Comparison of ENCODE assay signal across 9 cellular contexts in the genomic region with DNA sequence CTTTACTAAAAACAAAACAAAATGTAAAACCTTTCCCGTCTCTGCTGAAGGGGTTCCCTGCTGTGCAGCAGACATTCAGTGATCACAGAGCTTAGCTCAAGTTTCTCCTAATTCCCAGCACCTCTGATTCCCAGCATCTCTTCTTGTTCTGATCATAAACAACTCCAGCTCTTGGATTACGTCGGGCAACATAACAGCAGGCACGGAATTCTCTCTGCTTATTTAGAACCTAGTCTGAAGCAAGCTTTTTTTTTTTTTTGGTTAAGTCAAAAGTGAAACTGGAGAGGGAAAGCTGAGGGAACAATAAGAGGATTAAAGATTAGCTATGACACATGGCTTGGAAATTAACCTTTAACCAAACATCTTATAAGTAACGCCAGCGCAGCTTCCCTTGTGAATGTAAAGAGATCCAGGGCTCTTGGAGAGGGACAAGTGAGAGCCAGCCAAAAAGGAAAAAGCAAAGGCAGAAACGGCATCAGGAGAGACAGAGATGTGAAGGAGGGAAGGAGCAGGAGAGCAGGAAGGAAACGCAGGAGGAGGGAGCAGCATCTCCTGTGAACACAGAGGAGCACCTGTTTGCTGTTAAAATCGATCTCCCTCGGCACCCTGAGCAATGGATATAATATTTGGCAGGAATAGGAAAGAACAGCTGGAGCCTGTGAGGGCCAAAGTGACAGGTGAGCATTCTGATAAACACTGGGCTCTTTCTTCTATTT. TPM values are rescaled to one million over a fixed set of nuclear protein-coding genes. Genes with fewer than 3 reads are reported as not detected.
DNase-seq lines count a peak whose midpoint lies in the region; ATAC-seq and TF ChIP-seq lines count a peak whose summit lies in the region.
"Had no signal": no experiment of that assay in that cellular context is flagged by ENCODE, and none has a peak within 500 bp of the region (broad histone marks: within the 10 kb centered on the region; RNA-seq: fewer than 3 reads in every experiment).

A gene with protein sequence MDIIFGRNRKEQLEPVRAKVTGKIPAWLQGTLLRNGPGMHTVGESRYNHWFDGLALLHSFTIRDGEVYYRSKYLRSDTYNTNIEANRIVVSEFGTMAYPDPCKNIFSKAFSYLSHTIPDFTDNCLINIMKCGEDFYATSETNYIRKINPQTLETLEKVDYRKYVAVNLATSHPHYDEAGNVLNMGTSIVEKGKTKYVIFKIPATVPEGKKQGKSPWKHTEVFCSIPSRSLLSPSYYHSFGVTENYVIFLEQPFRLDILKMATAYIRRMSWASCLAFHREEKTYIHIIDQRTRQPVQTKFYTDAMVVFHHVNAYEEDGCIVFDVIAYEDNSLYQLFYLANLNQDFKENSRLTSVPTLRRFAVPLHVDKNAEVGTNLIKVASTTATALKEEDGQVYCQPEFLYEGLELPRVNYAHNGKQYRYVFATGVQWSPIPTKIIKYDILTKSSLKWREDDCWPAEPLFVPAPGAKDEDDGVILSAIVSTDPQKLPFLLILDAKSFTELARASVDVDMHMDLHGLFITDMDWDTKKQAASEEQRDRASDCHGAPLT (plus strand): TSS at position 394 of the 716 bp plus-strand sequence. CDS start 220 bp downstream, at position 614.

- no peak for TF ChIP-seq POLR2A in vagina (IDR thresholded peaks at IDR 0.05)

- intact Hi-C loops in lower lobe of right lung (cut with DNase I) (no loop called here), vagina (cut with DNase I) (no loop called here)

- H3K36me3 Mint-ChIP-seq in central memory CD8-positive, alpha-beta T cell (ENCODE audit: insufficient read depth) = peaks cover 2% of the 10 kb centered on the region

- ATAC-seq in GM18870 (IDR thresholded peaks at IDR 0.05; ENCODE audit: unreplicated experiment) (peak; percentile 53), lower lobe of right lung (peak; percentile 46 to 85)
- ATAC-seq in central memory CD8-positive, alpha-beta T cell (replicated peaks; ENCODE audit: extremely low read depth, poor library complexity, severe bottlenecking) = no peak

- peaks cover 9% of the 10 kb centered on the region for H3K27me3 Mint-ChIP-seq in central memory CD8-positive, alpha-beta T cell

- peak within 1 kb of the TSS; percentile 12 for H3K27ac Mint-ChIP-seq in central memory CD8-positive, alpha-beta T cell (ENCODE audit: low read depth)
- H3K27ac Mint-ChIP-seq: activated B cell treated with CpG ODN at 0.5 μM for 24 hours had no signal

- peak within 1 kb of the TSS; percentile 18 for H3K4me3 Mint-ChIP-seq in central memory CD8-positive, alpha-beta T cell
- H3K4me3 Mint-ChIP-seq: activated B cell treated with CpG ODN at 0.5 μM for 24 hours had no signal

- peak; percentile 8 for DNase-seq in NCI-H1105 (lab: John Stamatoyannopoulos, UW)
- DNase-seq in central memory CD8-positive, alpha-beta T cell (ENCODE audit: low spot score in 2 of 2) = no peak
- DNase-seq in lower lobe of right lung = no peak
- DNase-seq in vagina (ENCODE audit: extremely low spot score in 2 of 2) = no peak
- DNase-seq in NCI-H446 treated with DMSO at 0.1 percent for 48 hours (lab: John Stamatoyannopoulos, UW) = no peak
- no peak for DNase-seq in GOT3 (lab: John Stamatoyannopoulos, UW)
- no peak for DNase-seq in activated CD4-positive, alpha-beta T cell treated with anti-CD3 and anti-CD28 coated beads, Interleukin-2, amount 50 U/mL, for 4 hours
- DNase-seq: activated B cell treated with CpG ODN at 0.5 μM for 24 hours had no signal

- no peaks in the 10 kb centered on the region for H3K9me3 ChIP-seq in lower lobe of right lung
- H3K9me3 ChIP-seq in vagina = no peaks in the 10 kb centered on the region

- H3K27me3 ChIP-seq in lower lobe of right lung (ENCODE audit: low read depth) = no peaks in the 10 kb centered on the region
- no peaks in the 10 kb centered on the region for H3K27me3 ChIP-seq in vagina

- H3K36me3 ChIP-seq in lower lobe of right lung (no peaks in the 10 kb centered on the region), vagina (no peaks in the 10 kb centered on the region)

- H3K27ac ChIP-seq in lower lobe of right lung (peak within 1 kb of the TSS; percentile 53), vagina (peak within 1 kb of the TSS; percentile 74)

- peaks cover 5% of the 10 kb centered on the region for H3K4me1 ChIP-seq in lower lobe of right lung
- peaks cover 21% of the 10 kb centered on the region for H3K4me1 ChIP-seq in vagina

- peaks cover 7% of the 10 kb centered on the region for H3K4me1 Mint-ChIP-seq in central memory CD8-positive, alpha-beta T cell

- no peaks in the 10 kb centered on the region for H3K9me3 Mint-ChIP-seq in central memory CD8-positive, alpha-beta T cell
- H3K9me3 Mint-ChIP-seq: activated B cell treated with CpG ODN at 0.5 μM for 24 hours had no signal

- peak within 1 kb of the TSS; percentile 39 for H3K4me3 ChIP-seq in lower lobe of right lung
- H3K4me3 ChIP-seq in vagina = peak within 1 kb of the TSS; percentile 30 to 32

- TF ChIP-seq CTCF in lower lobe of right lung (IDR thresholded peaks at IDR 0.05) = no peak
- no peak for TF ChIP-seq CTCF in vagina (IDR thresholded peaks at IDR 0.05)

RNA-seq across cellular contexts. Expression of the gene that starts here (rescaled TPM):
- total RNA-seq in lower lobe of right lung (0.74 TPM), vagina (not detected)
- total RNA-seq: activated B cell treated with CpG ODN at 0.5 μM for 24 hours had no signal

Comparison
In these comparisons a context has a peak if more than half of its experiments do, and no peak if none do; other contexts are left out.
1. Peak in ATAC-seq, H3K4me3 ChIP-seq and H3K27ac ChIP-seq in lower lobe of right lung; RNA of the gene not detected or under 1 TPM.